ENCODE assay signal across 8 cellular contexts in genomic region chr4:151325320-151326246, GRCh38. TPM values are rescaled to one million over a fixed set of nuclear protein-coding genes. Genes with fewer than 3 reads are reported as not detected.
A peak's percentile ranks its signal among the peaks of the same experiment; 100 is the strongest.
DNase-seq lines count a peak whose midpoint lies in the region; ATAC-seq and TF ChIP-seq lines count a peak whose summit lies in the region.

Gene SH3D19, minus strand, starts transcription at chr4:151325605. Its CDS starts 253 bp downstream, at chr4:151325352.

- H3K36me3 ChIP-seq in BE2C (no peaks in the 10 kb centered on the region), mesodermal cell (ENCODE audit: control insufficient read depth, insufficient read depth, low read length) (no peaks in the 10 kb centered on the region), transverse colon (no peaks in the 10 kb centered on the region)

- intact Hi-C loops in transverse colon (cut with DNase I; ENCODE audit: low total_unique reads): no loop called here

- WGBS in mesodermal cell (ENCODE audit: insufficient coverage in 2 of 2), 2 experiments: 9 to 11% methylated on average over 42 to 48 of the region's 66 CpGs
- 13 to 57% methylated on average over 3 to 43 of the region's 66 CpGs for WGBS in transverse colon (ENCODE audit: low coverage in 1 of 2), 2 donors

- no peak for TF ChIP-seq EP300 in transverse colon (IDR thresholded peaks at IDR 0.05; ENCODE audit: low read depth)

- H3K4me1 ChIP-seq in BE2C (no peaks in the 10 kb centered on the region), mesodermal cell (ENCODE audit: control insufficient read depth, insufficient read depth, low read length, poor library complexity, severe bottlenecking) (peaks cover 5% of the 10 kb centered on the region), transverse colon (peaks cover 12 to 69% (median 41%) of the 10 kb centered on the region in 4 donors)

- ATAC-seq in HG03175 (IDR thresholded peaks at IDR 0.05; ENCODE audit: unreplicated experiment) (peak; percentile 16), esophagus mucosa (peak; percentile 89), GM21825 (IDR thresholded peaks at IDR 0.05; ENCODE audit: unreplicated experiment) (no peak)

- TF ChIP-seq CTCF in BE2C (IDR thresholded peaks at IDR 0.05; ENCODE audit: low read depth, low read length) (no peak), transverse colon (IDR thresholded peaks at IDR 0.05) (peak in 2 of 5 experiments; percentile 7 to 29)

- TF ChIP-seq POLR2A in transverse colon (IDR thresholded peaks at IDR 0.05): peak; percentile 89

- peak; percentile 46 for DNase-seq in BE2C
- DNase-seq in T1000 (lab: John Stamatoyannopoulos, UW): peak; percentile 22
- DNase-seq in transverse colon: peak; percentile 88
- DNase-seq in DMS79 treated with DMSO at 0.1 percent for 48 hours (lab: John Stamatoyannopoulos, UW): no peak

- H3K27me3 ChIP-seq in BE2C: no peaks in the 10 kb centered on the region; the same call in 1 of the 2 replicates
- H3K27me3 ChIP-seq in transverse colon: no peaks in the 10 kb centered on the region

- in situ Hi-C loops in transverse colon (cut with MboI; ENCODE audit: low pct_ligation_motif_present in 1 of 4, low pct_unique_long_range_greater_than_20kb in 1 of 4, low sequenced_read_pairs in 3 of 4): no loop called here

- no peaks in the 10 kb centered on the region for H3K9me3 ChIP-seq in BE2C
- no peaks in the 10 kb centered on the region for H3K9me3 ChIP-seq in mesodermal cell (ENCODE audit: control insufficient read depth, low read length)
- H3K9me3 ChIP-seq in transverse colon: no peaks in the 10 kb centered on the region

- H3K4me3 ChIP-seq in BE2C (ENCODE audit: low read depth, low read length): peak within 1 kb of the TSS; percentile 72
- H3K4me3 ChIP-seq in mesodermal cell (ENCODE audit: extremely low read depth, insufficient read depth, low read length, poor library complexity, severe bottlenecking): peak within 1 kb of the TSS; percentile 65
- peak within 1 kb of the TSS; percentile 60 to 96 (median 76) for H3K4me3 ChIP-seq in transverse colon

- peak within 1 kb of the TSS; percentile 92 for H3K27ac ChIP-seq in mesodermal cell (ENCODE audit: low read depth, low read length, severe bottlenecking)
- H3K27ac ChIP-seq in transverse colon: peak within 1 kb of the TSS; percentile 97 to 99 (median 98)

RNA-seq across cellular contexts. Expression of gene SH3D19, which starts in this region (rescaled TPM):
- 3.0 TPM for polyA plus RNA-seq in BE2C (2012; ENCODE audit: insufficient read depth, insufficient read length, low read depth)
- total RNA-seq in esophagus mucosa (31.6 TPM), transverse colon (100 to 1,000 TPM; 117 to 201 (median 130) TPM)
- polyA plus RNA-seq in mesodermal cell (2013, experiment 1 of 2): 25.0 TPM
- polyA plus RNA-seq in mesodermal cell (2013, experiment 2 of 2): 23.0 TPM
